In genomic region chr20:34978092-34978744, GRCh38 we compare ENCODE assay signal across 8 cellular contexts.
"Had no signal": no experiment of that assay in that cellular context is flagged by ENCODE, and none has a peak within 500 bp of the region (broad histone marks: within the 10 kb centered on the region; RNA-seq: fewer than 3 reads in every experiment).

No MANE protein-coding gene starts in this region.

- H3K27ac ChIP-seq: body of pancreas, stomach had no signal

- H3K4me3 ChIP-seq: body of pancreas, stomach had no signal

- H3K27me3 ChIP-seq: body of pancreas had no signal

- ATAC-seq: activated CD8-positive, alpha-beta memory T cell treated with anti-CD3 and anti-CD28 coated beads, Interleukin-2, amount 10 ng/mL, durations not matched to agents 7 days and 5 days; body of pancreas had no signal

- H3K36me3 ChIP-seq: stomach had no signal

- H3K4me1 ChIP-seq: body of pancreas had no signal

- H3K9me3 ChIP-seq: body of pancreas, stomach had no signal

- DNase-seq: activated CD4-positive, alpha-beta T cell treated with anti-CD3 and anti-CD28 coated beads, Interleukin-2, amount 50 U/mL, for 48 hours; activated CD4-positive, CD25-positive, alpha-beta regulatory T cell; activated CD8-positive, alpha-beta memory T cell treated with anti-CD3 and anti-CD28 coated beads, Interleukin-2, amount 10 ng/mL, durations not matched to agents 7 days and 5 days; activated effector memory CD4-positive, alpha-beta T cell treated with Interleukin-2 at 50 U/mL for 16 hours; activated T-cell treated with anti-CD3 and anti-CD28 coated beads, Interleukin-2, amount 50 U/mL, for 24 hours; body of pancreas; stimulated activated CD4-positive, alpha-beta T cell treated with anti-CD3 and anti-CD28 coated beads, Interleukin-4, amount 100 ng/mL, for 4 hours; stomach had no signal
